Comparison of ENCODE assay signal across 20 cellular contexts in genomic region chr1:72986591-72987290, GRCh38.
DNase-seq lines count a peak whose midpoint lies in the region; ATAC-seq, FAIRE-seq and TF ChIP-seq lines count a peak whose summit lies in the region.
"Had no signal": no experiment of that assay in that cellular context is flagged by ENCODE, and none has a peak within 500 bp of the region (broad histone marks: within the 10 kb centered on the region; RNA-seq: fewer than 3 reads in every experiment).

No MANE protein-coding gene starts in this region.

- peaks cover 34% of the 10 kb centered on the region for H3K4me1 Mint-ChIP-seq in GM23338
- peaks cover 10% of the 10 kb centered on the region for H3K4me1 Mint-ChIP-seq in neural progenitor cell
- H3K4me1 Mint-ChIP-seq: B cell, IgD-negative memory B cell had no signal

- no peak overlapping the region for H3K56ac ChIP-seq in H1 (replicated peaks; ENCODE audit: insufficient read length, low read depth, low read length)

- DNase-seq in GM23338 (ENCODE audit: low spot score): no peak
- no peak for DNase-seq in H1 (ENCODE audit: low read depth in 1 of 2, low spot score in 2 of 2)
- no peak for DNase-seq in neural progenitor cell (ENCODE audit: low spot score)
- DNase-seq in GM19240 (ENCODE audit: insufficient read length, low spot score): no peak
- DNase-seq in stimulated activated CD8-positive, alpha-beta memory T cell treated with anti-CD3 and anti-CD28 coated beads, Interleukin-4, amount 100 ng/mL, for 48 hours: no peak
- DNase-seq in AG20443 (ENCODE audit: low spot score): no peak
- DNase-seq: 8988T; Calu3; CD8-positive, alpha-beta T cell; DMS79 treated with DMSO at 0.1 percent for 48 hours; GM23248; H7; KBM-7 had no signal

- H3F3A ChIP-seq in GM23338 (replicated peaks; ENCODE audit: low read depth): no peaks in the 10 kb centered on the region; the same call in 1 of the 2 replicates
- no peaks in the 10 kb centered on the region for H3F3A ChIP-seq in neural progenitor cell (ENCODE audit: low read depth)

- H3K9me2 ChIP-seq in GM23338 (ENCODE audit: insufficient read depth): no peaks in the 10 kb centered on the region

- H3K9ac ChIP-seq in HUES6 (ENCODE audit: low read length) (peak overlapping the region; percentile 91), H1 (replicated peaks in 1 of 4; ENCODE audit: extremely low read depth in 1 of 4, low read depth in 3 of 4, low read length in 3 of 4) (no peak overlapping the region), iPS-18a (ENCODE audit: low read length) (no peak overlapping the region), neural progenitor cell (no peak overlapping the region)
- H3K9ac ChIP-seq: BLaER1 treated with 17β-estradiol and CSF1 and Interleukin-3, amounts not matched to agents 10 nM and 100 nM; GM23248 had no signal

- 0 out of 2 replicates have a peak overlapping the region, but pooled peaks have one; percentile 4 for H3K18ac ChIP-seq in H1 (ENCODE audit: extremely low read depth, low read length)

- H3K27ac Mint-ChIP-seq in GM23338: peak overlapping the region; percentile 90
- H3K27ac Mint-ChIP-seq in neural progenitor cell: no peak overlapping the region
- H3K27ac Mint-ChIP-seq: B cell; CD8-positive, alpha-beta T cell; IgD-negative memory B cell had no signal

- CTCF ChIA-PET in H1 (lab: Charles Lee; ENCODE audit: partially characterized antibody): interaction anchor here (0.8 kb wide), 1 partner anchor 158 kb away, joined by 3 read pairs; no protein-coding TSS in a partner anchor

- H3K4me2 ChIP-seq in GM23338 (peak overlapping the region; percentile 53), H1 (ENCODE audit: insufficient read depth in 1 of 2, low read depth in 2 of 2, low read length in 2 of 2) (peak overlapping the region in 1 of 2 experiments; percentile 48; a peak in 2 of 4 replicates), neural progenitor cell (no peak overlapping the region)
- H3K4me2 ChIP-seq: BLaER1 treated with 17β-estradiol and CSF1 and Interleukin-3, amounts not matched to agents 10 nM and 100 nM had no signal

- H3K4me1 ChIP-seq in GM23338 (ENCODE audit: insufficient read depth) (peaks cover 29% of the 10 kb centered on the region; the same call in 1 of the 2 replicates), HUES6 (ENCODE audit: control insufficient read depth, insufficient read depth, low read length) (peaks cover 26% of the 10 kb centered on the region), H1 (replicated peaks in 1 of 4; ENCODE audit: control insufficient read depth in 3 of 4, insufficient read depth in 4 of 4, low read length in 3 of 4) (peaks cover 0 to 6% (median 2%) of the 10 kb centered on the region in 4 experiments; a peak in 3 of 7 replicates), iPS-18a (ENCODE audit: control insufficient read depth, low read depth, low read length) (peaks cover 18% of the 10 kb centered on the region), neural progenitor cell (peaks cover 4% of the 10 kb centered on the region)
- H3K4me1 ChIP-seq: BLaER1 treated with 17β-estradiol and CSF1 and Interleukin-3, amounts not matched to agents 10 nM and 100 nM had no signal

- H3K27ac ChIP-seq in GM23338 (ENCODE audit: low read depth) (peak overlapping the region; percentile 97), HUES6 (ENCODE audit: low read depth, low read length) (peak overlapping the region; percentile 96), H1 (ENCODE audit: low read depth, low read length) (no peak overlapping the region), iPS-18a (ENCODE audit: low read length) (peak overlapping the region; percentile 17), neural progenitor cell (no peak overlapping the region)
- H3K27ac ChIP-seq: BLaER1 treated with 17β-estradiol and CSF1 and Interleukin-3, amounts not matched to agents 10 nM and 100 nM; GM23248 had no signal

- FAIRE-seq in H1 (lab: Jason Lieb, UNC): no peak
- FAIRE-seq: GM12878, HepG2 had no signal

- H3K4me3 Mint-ChIP-seq in GM23338: no peak overlapping the region; the same call in 2 of the 3 replicates
- no peak overlapping the region for H3K4me3 Mint-ChIP-seq in neural progenitor cell
- H3K4me3 Mint-ChIP-seq: B cell; CD8-positive, alpha-beta T cell; IgD-negative memory B cell had no signal

- H3K14ac ChIP-seq in H1 (ENCODE audit: insufficient read length): no peak overlapping the region

- peak overlapping the region; percentile 30; the same call in 1 of the 2 replicates for H2BK12ac ChIP-seq in H1 (ENCODE audit: low read depth, low read length)

- TF ChIP-seq CTCF in GM23338 (conservative IDR thresholded peaks at IDR 0.05; ENCODE audit: low read depth in 2 of 2): no peak
- no peak for TF ChIP-seq CTCF in H1 (IDR thresholded peaks at IDR 0.05; ENCODE audit: control extremely low read depth in 1 of 3, insufficient read depth in 1 of 3, low read depth in 1 of 3, low read length in 3 of 3)
- TF ChIP-seq CTCF in neural progenitor cell (IDR thresholded peaks at IDR 0.05): no peak

- H2AFZ ChIP-seq in GM23338 (no peak overlapping the region), H1 (ENCODE audit: low read length) (no peak overlapping the region; the same call in 1 of the 2 replicates), neural progenitor cell (replicated peaks) (no peak overlapping the region)
- H2AFZ ChIP-seq: GM23248 had no signal

- H3K79me1 ChIP-seq in H1 (ENCODE audit: low read depth, low read length): no peaks in the 10 kb centered on the region

- no peak overlapping the region for H2AK5ac ChIP-seq in H1 (ENCODE audit: low read depth, low read length)

- peak overlapping the region; percentile 94 for H4K91ac ChIP-seq in H1 (replicated peaks; ENCODE audit: insufficient read length, low read length)

- H3K23me2 ChIP-seq in H1 (ENCODE audit: low read depth, low read length): no peaks in the 10 kb centered on the region

- 51% methylated on average over 2 of the region's 2 CpGs; no CpG with 5 or more reads in 1 of the 2 experiments for WGBS in H1 (ENCODE audit: extremely low coverage in 1 of 2, insufficient coverage in 1 of 2, insufficient read length in 1 of 2, insufficient replicate concordance in 2 of 2, low coverage in 1 of 2, low lambda C conversion rate in 2 of 2, missing lambda C conversion rate in 1 of 2), 2 experiments

- peak overlapping the region; percentile 87; the same call in 1 of the 2 replicates for H2BK20ac ChIP-seq in H1 (ENCODE audit: low read length)

- H3K4me3 ChIP-seq in GM23338: peak overlapping the region; percentile 1; the same call in 1 of the 2 replicates
- peak overlapping the region; percentile 42 for H3K4me3 ChIP-seq in HUES6 (ENCODE audit: low read depth, low read length)
- no peak overlapping the region for H3K4me3 ChIP-seq in H1 (ENCODE audit: extremely low read depth in 1 of 4, insufficient read depth in 2 of 4, low read depth in 3 of 4, low read length in 4 of 4)
- H3K4me3 ChIP-seq in iPS-18a (ENCODE audit: low read length): no peak overlapping the region
- H3K4me3 ChIP-seq in neural progenitor cell: no peak overlapping the region
- H3K4me3 ChIP-seq: BLaER1 treated with 17β-estradiol and CSF1 and Interleukin-3, amounts not matched to agents 10 nM and 100 nM; GM12878; GM23248 had no signal

- H3K27me3 ChIP-seq in GM23338 (ENCODE audit: insufficient read depth) (no peaks in the 10 kb centered on the region), HUES6 (ENCODE audit: control insufficient read depth, insufficient read depth, low read length) (peaks cover 4% of the 10 kb centered on the region; the same call in 1 of the 2 replicates), H1 (replicated peaks in 1 of 4; ENCODE audit: control insufficient read depth in 3 of 4, extremely low read depth in 1 of 4, insufficient read depth in 3 of 4, low read length in 3 of 4) (no peaks in the 10 kb centered on the region), iPS-18a (ENCODE audit: control insufficient read depth, insufficient read depth, low read length) (no peaks in the 10 kb centered on the region), neural progenitor cell (no peaks in the 10 kb centered on the region)
- H3K27me3 ChIP-seq: BLaER1 treated with 17β-estradiol and CSF1 and Interleukin-3, amounts not matched to agents 10 nM and 100 nM had no signal

- no peak for TF ChIP-seq RAD21 in H1 (IDR thresholded peaks at IDR 0.05 in 1 of 2, conservative IDR thresholded peaks at IDR 0.05 in 1 of 2; ENCODE audit: low read depth in 2 of 2, low read length in 2 of 2)

- H2BK5ac ChIP-seq in H1 (ENCODE audit: low read depth, low read length): peak overlapping the region; percentile 95; the same call in 1 of the 2 replicates

- no peak overlapping the region for H3K4ac ChIP-seq in H1 (replicated peaks; ENCODE audit: insufficient read length, low read depth, low read length)

- H4K20me1 ChIP-seq in GM23338 (replicated peaks; ENCODE audit: insufficient read depth) (no peaks in the 10 kb centered on the region), H1 (replicated peaks in 1 of 2; ENCODE audit: control insufficient read depth in 1 of 2, insufficient read depth in 2 of 2, low read length in 2 of 2) (no peaks in the 10 kb centered on the region), neural progenitor cell (ENCODE audit: low read depth) (no peaks in the 10 kb centered on the region)
- H4K20me1 ChIP-seq: BLaER1 treated with 17β-estradiol and CSF1 and Interleukin-3, amounts not matched to agents 10 nM and 100 nM had no signal

- H3K27me3 Mint-ChIP-seq in GM23338 (ENCODE audit: insufficient read depth, low read depth, poor library complexity) (peaks cover 1% of the 10 kb centered on the region), neural progenitor cell (ENCODE audit: insufficient read depth, low read depth) (peaks cover 8% of the 10 kb centered on the region)
- H3K27me3 Mint-ChIP-seq: B cell, IgD-negative memory B cell had no signal

- no peak overlapping the region for H3K23ac ChIP-seq in H1 (ENCODE audit: insufficient read length)

- H3K79me2 ChIP-seq in GM23338 (replicated peaks; ENCODE audit: insufficient read depth): no peaks in the 10 kb centered on the region
- H3K79me2 ChIP-seq in H1 (ENCODE audit: control insufficient read depth in 1 of 2, insufficient read depth in 2 of 2, low read length in 2 of 2): no peaks in the 10 kb centered on the region
- no peaks in the 10 kb centered on the region for H3K79me2 ChIP-seq in neural progenitor cell (ENCODE audit: low read depth)

- H3K36me3 Mint-ChIP-seq in GM23338 (ENCODE audit: low read depth) (peaks cover 47% of the 10 kb centered on the region), neural progenitor cell (no peaks in the 10 kb centered on the region)
- H3K36me3 Mint-ChIP-seq: CD8-positive, alpha-beta T cell had no signal

- POLR2A ChIA-PET in H1 (lab: Charles Lee; ENCODE audit: partially characterized antibody): interaction anchor here (1.6 kb wide), 1 partner anchor 12 kb away, joined by 3 read pairs; no protein-coding TSS in a partner anchor

- no peak overlapping the region for H2BK15ac ChIP-seq in H1 (ENCODE audit: low read length)

- peak; percentile 50 for ATAC-seq in GM23338
- ATAC-seq: CD8-positive, alpha-beta T cell; GM12878; HepG2 had no signal

- H3K9me3 Mint-ChIP-seq in GM23338 (peaks cover 26% of the 10 kb centered on the region), neural progenitor cell (peaks cover 4% of the 10 kb centered on the region)

- H3K36me3 ChIP-seq in GM23338 (ENCODE audit: insufficient read depth) (no peaks in the 10 kb centered on the region), HUES6 (ENCODE audit: control insufficient read depth, insufficient read depth, low read length) (peaks cover 15% of the 10 kb centered on the region; the same call in 1 of the 2 replicates), H1 (ENCODE audit: control insufficient read depth in 2 of 4, insufficient read depth in 4 of 4, low read length in 3 of 4) (no peaks in the 10 kb centered on the region), iPS-18a (ENCODE audit: control insufficient read depth, low read depth, low read length) (no peaks in the 10 kb centered on the region), neural progenitor cell (no peaks in the 10 kb centered on the region)
- H3K36me3 ChIP-seq: BLaER1 treated with 17β-estradiol and CSF1 and Interleukin-3, amounts not matched to agents 10 nM and 100 nM had no signal

- H4K8ac ChIP-seq in H1 (ENCODE audit: extremely low read depth, insufficient read depth, low read length): no peak overlapping the region

- peaks cover 2% of the 10 kb centered on the region; the same call in 1 of the 2 replicates for H3K9me3 ChIP-seq in HUES6 (ENCODE audit: control insufficient read depth, insufficient read depth, low read depth, low read length)
- H3K9me3 ChIP-seq in H1 (ENCODE audit: insufficient read depth in 2 of 2, low read depth in 1 of 2, low read length in 1 of 2): no peaks in the 10 kb centered on the region
- H3K9me3 ChIP-seq in iPS-18a (ENCODE audit: control insufficient read depth, low read depth, low read length): no peaks in the 10 kb centered on the region
- H3K9me3 ChIP-seq in neural progenitor cell (ENCODE audit: low read depth): no peaks in the 10 kb centered on the region
- H3K9me3 ChIP-seq: BLaER1 treated with 17β-estradiol and CSF1 and Interleukin-3, amounts not matched to agents 10 nM and 100 nM had no signal

- TF ChIP-seq EP300 in H1 (IDR thresholded peaks at IDR 0.05; ENCODE audit: borderline replicate concordance in 1 of 2, low read depth in 2 of 2, low read length in 2 of 2): no peak

- peak overlapping the region; percentile 52 for H4K5ac ChIP-seq in H1 (ENCODE audit: insufficient read length, low read depth, low read length)

- TF ChIP-seq POLR2A in H1 (IDR thresholded peaks at IDR 0.05; ENCODE audit: control extremely low read depth in 1 of 2, low read depth in 2 of 2, low read length in 2 of 2): no peak

- H2BK120ac ChIP-seq in H1 (replicated peaks; ENCODE audit: low read depth, low read length): peak overlapping the region; percentile 84

Comparison
In these comparisons a context has a peak if more than half of its experiments do, and no peak if none do; other contexts are left out.
1. H3K27ac ChIP-seq: peak in GM23338 (single experiment), HUES6 (single experiment) and iPS-18a (single experiment); none in H1 (single experiment) and neural progenitor cell (single experiment).
2. H3K4me3 ChIP-seq: peak in GM23338 (single experiment) and HUES6 (single experiment); none in H1 (0 of 4), iPS-18a (single experiment) and neural progenitor cell (single experiment).